In genomic region chr2:224543939-224544338, GRCh38 we compare ENCODE assay signal across 2 cellular contexts.
TF ChIP-seq lines count a peak whose summit lies in the region.

No MANE protein-coding gene starts in this region.

TF ChIP-seq in HepG2, 621 proteins besides CTCF, POLR2A, EP300 and RAD21:
- TF ChIP-seq ZNF83 (CRISPR knock-in tag; IDR thresholded peaks at IDR 0.05; ENCODE audit: borderline replicate concordance) = no peak
- TF ChIP-seq ZNF138 (CRISPR knock-in tag; IDR thresholded peaks at IDR 0.05; ENCODE audit: low read depth) = no peak
- TF ChIP-seq ATF7 (IDR thresholded peaks at IDR 0.05) = peak; percentile 38; the same call in 1 of the 2 replicates
- no peak for TF ChIP-seq ATF7 (CRISPR knock-in tag; IDR thresholded peaks at IDR 0.05)
- no peak for TF ChIP-seq KDM5B (CRISPR knock-in tag; IDR thresholded peaks at IDR 0.05; ENCODE audit: borderline replicate concordance)

TF ChIP-seq in K562, 482 proteins besides CTCF, POLR2A, EP300 and RAD21:
- no peak for TF ChIP-seq CEBPB (tag; IDR thresholded peaks at IDR 0.05)
- TF ChIP-seq PHB2 (IDR thresholded peaks at IDR 0.05; ENCODE audit: low read depth) = no peak
- TF ChIP-seq CC2D1A (IDR thresholded peaks at IDR 0.05) = no peak
- TF ChIP-seq, protein P1, sequence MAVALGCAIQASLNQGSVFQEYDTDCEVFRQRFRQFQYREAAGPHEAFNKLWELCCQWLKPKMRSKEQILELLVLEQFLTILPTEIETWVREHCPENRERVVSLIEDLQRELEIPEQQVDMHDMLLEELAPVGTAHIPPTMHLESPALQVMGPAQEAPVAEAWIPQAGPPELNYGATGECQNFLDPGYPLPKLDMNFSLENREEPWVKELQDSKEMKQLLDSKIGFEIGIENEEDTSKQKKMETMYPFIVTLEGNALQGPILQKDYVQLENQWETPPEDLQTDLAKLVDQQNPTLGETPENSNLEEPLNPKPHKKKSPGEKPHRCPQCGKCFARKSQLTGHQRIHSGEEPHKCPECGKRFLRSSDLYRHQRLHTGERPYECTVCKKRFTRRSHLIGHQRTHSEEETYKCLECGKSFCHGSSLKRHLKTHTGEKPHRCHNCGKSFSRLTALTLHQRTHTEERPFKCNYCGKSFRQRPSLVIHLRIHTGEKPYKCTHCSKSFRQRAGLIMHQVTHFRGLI (CRISPR knock-in tag; IDR thresholded peaks at IDR 0.05) = no peak
- peak; percentile 9; the same call in 1 of the 2 replicates for TF ChIP-seq ATF3 (IDR thresholded peaks at IDR 0.05)
- no peak for TF ChIP-seq ATF3 (CRISPR knock-in tag; conservative IDR thresholded peaks at IDR 0.05)
